9 cellular contexts compared by ENCODE assay signal in genomic region chr7:138565451-138566114, GRCh38.
DNase-seq lines count a peak whose midpoint lies in the region; ATAC-seq and TF ChIP-seq lines count a peak whose summit lies in the region.
"Had no signal": no experiment of that assay in that cellular context is flagged by ENCODE, and none has a peak within 500 bp of the region (broad histone marks: within the 10 kb centered on the region; RNA-seq: fewer than 3 reads in every experiment).

No MANE protein-coding gene starts in this region.

- H3K9me3 ChIP-seq in SJCRH30 (replicated peaks) (peaks cover 13% of the 10 kb centered on the region), upper lobe of right lung (peaks cover 15% of the 10 kb centered on the region)

- DNase-seq in NCI-H748 (lab: John Stamatoyannopoulos, UW; ENCODE audit: unreplicated experiment) (peak; percentile 54), NCI-H748 treated with DMSO at 0.1 percent for 48 hours (lab: John Stamatoyannopoulos, UW) (no peak), SJCRH30 (peak; percentile 14 to 40), fibroblast of pulmonary artery (ENCODE audit: low read depth) (peak; percentile 95), upper lobe of right lung (no peak), superior temporal gyrus (ENCODE audit: extremely low spot score) (no peak), NCI-H128 (lab: John Stamatoyannopoulos, UW; ENCODE audit: unreplicated experiment) (no peak)
- DNase-seq in activated T-cell treated with anti-CD3 and anti-CD28 coated beads, Interleukin-2, amount 50 U/mL, for 1 hour: no peak
- DNase-seq: SW 1271 had no signal

- ATAC-seq in upper lobe of right lung: peak; percentile 60

- H3K4me3 ChIP-seq in SJCRH30 (no peak overlapping the region), fibroblast of pulmonary artery (replicated peaks; ENCODE audit: low read depth, low read length) (no peak overlapping the region), upper lobe of right lung (no peak overlapping the region)

- TF ChIP-seq CTCF in fibroblast of pulmonary artery (IDR thresholded peaks at IDR 0.05; ENCODE audit: low read length, missing control alignments): no peak
- TF ChIP-seq CTCF in upper lobe of right lung (IDR thresholded peaks at IDR 0.05): no peak

- H3K27ac ChIP-seq in SJCRH30 (no peak overlapping the region), upper lobe of right lung (no peak overlapping the region)

- no peaks in the 10 kb centered on the region for H3K4me1 ChIP-seq in SJCRH30
- H3K4me1 ChIP-seq in upper lobe of right lung: no peaks in the 10 kb centered on the region

- intact Hi-C loops in upper lobe of right lung (cut with DNase I): no loop called here

- no peaks in the 10 kb centered on the region for H3K27me3 ChIP-seq in SJCRH30
- H3K27me3 ChIP-seq in upper lobe of right lung: no peaks in the 10 kb centered on the region

- peaks cover 76% of the 10 kb centered on the region for H3K36me3 ChIP-seq in SJCRH30
- peaks cover 59% of the 10 kb centered on the region for H3K36me3 ChIP-seq in upper lobe of right lung

Comparison
In these comparisons a context has a peak if more than half of its experiments do, and no peak if none do; other contexts are left out.
1. DNase-seq: peak in NCI-H748 (single experiment), SJCRH30 (2 of 2) and fibroblast of pulmonary artery (single experiment); none in NCI-H748 treated with DMSO at 0.1 percent for 48 hours (single experiment), upper lobe of right lung (single experiment), superior temporal gyrus (single experiment), activated T-cell treated with anti-CD3 and anti-CD28 coated beads, Interleukin-2, amount 50 U/mL, for 1 hour (single experiment) and NCI-H128 (single experiment).